1 cellular context compared by ENCODE assay signal in the genomic region with DNA sequence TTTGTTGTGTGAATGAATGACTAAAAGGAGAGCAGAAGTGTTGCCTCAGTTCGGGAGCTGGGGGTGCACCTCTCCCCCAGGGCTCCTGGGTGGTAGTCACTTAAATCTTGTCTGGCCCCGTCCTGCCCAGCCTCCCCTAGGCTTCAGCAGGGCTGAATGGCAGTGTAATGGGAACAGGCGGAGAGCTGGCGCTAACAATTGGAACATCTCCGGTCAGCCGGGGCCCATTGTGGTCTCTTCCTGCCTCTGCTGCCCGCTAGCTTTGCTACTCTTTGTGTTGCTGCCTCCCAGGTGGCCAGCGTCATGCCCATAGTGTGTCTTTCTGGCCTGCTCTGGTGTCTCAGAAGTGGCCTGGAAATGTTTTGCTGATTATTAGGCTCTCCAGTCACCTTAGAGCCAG.
TF ChIP-seq lines count a peak whose summit lies in the region.

No MANE protein-coding gene starts in this region.

TF ChIP-seq in GM12878, 131 proteins besides CTCF, POLR2A, EP300 and RAD21 (continued from another document):
- TF ChIP-seq, protein P1, sequence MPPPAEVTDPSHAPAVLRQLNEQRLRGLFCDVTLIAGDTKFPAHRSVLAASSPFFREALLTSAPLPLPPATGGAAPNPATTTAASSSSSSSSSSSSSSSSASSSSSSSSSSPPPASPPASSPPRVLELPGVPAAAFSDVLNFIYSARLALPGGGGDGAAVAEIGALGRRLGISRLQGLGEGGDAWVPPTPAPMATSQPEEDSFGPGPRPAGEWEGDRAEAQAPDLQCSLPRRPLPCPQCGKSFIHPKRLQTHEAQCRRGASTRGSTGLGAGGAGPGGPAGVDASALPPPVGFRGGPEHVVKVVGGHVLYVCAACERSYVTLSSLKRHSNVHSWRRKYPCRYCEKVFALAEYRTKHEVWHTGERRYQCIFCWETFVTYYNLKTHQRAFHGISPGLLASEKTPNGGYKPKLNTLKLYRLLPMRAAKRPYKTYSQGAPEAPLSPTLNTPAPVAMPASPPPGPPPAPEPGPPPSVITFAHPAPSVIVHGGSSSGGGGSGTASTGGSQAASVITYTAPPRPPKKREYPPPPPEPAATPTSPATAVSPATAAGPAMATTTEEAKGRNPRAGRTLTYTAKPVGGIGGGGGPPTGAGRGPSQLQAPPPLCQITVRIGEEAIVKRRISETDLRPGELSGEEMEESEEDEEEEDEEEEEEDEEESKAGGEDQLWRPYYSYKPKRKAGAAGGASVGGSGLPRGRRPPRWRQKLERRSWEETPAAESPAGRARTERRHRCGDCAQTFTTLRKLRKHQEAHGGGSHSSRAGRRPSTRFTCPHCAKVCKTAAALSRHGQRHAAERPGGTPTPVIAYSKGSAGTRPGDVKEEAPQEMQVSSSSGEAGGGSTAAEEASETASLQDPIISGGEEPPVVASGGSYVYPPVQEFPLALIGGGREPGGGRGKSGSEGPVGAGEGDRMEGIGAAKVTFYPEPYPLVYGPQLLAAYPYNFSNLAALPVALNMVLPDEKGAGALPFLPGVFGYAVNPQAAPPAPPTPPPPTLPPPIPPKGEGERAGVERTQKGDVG (CRISPR knock-in tag; IDR thresholded peaks at IDR 0.05), result no peak
- TF ChIP-seq IRF4 (IDR thresholded peaks at IDR 0.05; ENCODE audit: low read depth, low read length) (no peak), ESRRA (IDR thresholded peaks at IDR 0.05; ENCODE audit: low read length) (no peak), BACH1 (IDR thresholded peaks at IDR 0.05; ENCODE audit: borderline replicate concordance) (no peak), TCF3 (IDR thresholded peaks at IDR 0.05; ENCODE audit: borderline replicate concordance, insufficient read depth, low read depth, low read length) (no peak), SRF (IDR thresholded peaks at IDR 0.05; ENCODE audit: low read depth in 2 of 2, low read length in 2 of 2) (no peak), MXI1 (IDR thresholded peaks at IDR 0.05; ENCODE audit: low read depth, low read length) (no peak), YY1 (IDR thresholded peaks at IDR 0.05; ENCODE audit: low read depth, low read length) (no peak), PML (IDR thresholded peaks at IDR 0.05; ENCODE audit: low read length) (no peak), SMC3 (IDR thresholded peaks at IDR 0.05; ENCODE audit: borderline replicate concordance, low read length) (no peak), SMARCA5 (IDR thresholded peaks at IDR 0.05) (no peak), NFYA (IDR thresholded peaks at IDR 0.05; ENCODE audit: borderline replicate concordance, low read depth, low read length) (no peak)
- TF ChIP-seq, protein P2, sequence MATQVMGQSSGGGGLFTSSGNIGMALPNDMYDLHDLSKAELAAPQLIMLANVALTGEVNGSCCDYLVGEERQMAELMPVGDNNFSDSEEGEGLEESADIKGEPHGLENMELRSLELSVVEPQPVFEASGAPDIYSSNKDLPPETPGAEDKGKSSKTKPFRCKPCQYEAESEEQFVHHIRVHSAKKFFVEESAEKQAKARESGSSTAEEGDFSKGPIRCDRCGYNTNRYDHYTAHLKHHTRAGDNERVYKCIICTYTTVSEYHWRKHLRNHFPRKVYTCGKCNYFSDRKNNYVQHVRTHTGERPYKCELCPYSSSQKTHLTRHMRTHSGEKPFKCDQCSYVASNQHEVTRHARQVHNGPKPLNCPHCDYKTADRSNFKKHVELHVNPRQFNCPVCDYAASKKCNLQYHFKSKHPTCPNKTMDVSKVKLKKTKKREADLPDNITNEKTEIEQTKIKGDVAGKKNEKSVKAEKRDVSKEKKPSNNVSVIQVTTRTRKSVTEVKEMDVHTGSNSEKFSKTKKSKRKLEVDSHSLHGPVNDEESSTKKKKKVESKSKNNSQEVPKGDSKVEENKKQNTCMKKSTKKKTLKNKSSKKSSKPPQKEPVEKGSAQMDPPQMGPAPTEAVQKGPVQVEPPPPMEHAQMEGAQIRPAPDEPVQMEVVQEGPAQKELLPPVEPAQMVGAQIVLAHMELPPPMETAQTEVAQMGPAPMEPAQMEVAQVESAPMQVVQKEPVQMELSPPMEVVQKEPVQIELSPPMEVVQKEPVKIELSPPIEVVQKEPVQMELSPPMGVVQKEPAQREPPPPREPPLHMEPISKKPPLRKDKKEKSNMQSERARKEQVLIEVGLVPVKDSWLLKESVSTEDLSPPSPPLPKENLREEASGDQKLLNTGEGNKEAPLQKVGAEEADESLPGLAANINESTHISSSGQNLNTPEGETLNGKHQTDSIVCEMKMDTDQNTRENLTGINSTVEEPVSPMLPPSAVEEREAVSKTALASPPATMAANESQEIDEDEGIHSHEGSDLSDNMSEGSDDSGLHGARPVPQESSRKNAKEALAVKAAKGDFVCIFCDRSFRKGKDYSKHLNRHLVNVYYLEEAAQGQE (IDR thresholded peaks at IDR 0.05; ENCODE audit: low read depth, low read length), result no peak
- TF ChIP-seq, protein P3, sequence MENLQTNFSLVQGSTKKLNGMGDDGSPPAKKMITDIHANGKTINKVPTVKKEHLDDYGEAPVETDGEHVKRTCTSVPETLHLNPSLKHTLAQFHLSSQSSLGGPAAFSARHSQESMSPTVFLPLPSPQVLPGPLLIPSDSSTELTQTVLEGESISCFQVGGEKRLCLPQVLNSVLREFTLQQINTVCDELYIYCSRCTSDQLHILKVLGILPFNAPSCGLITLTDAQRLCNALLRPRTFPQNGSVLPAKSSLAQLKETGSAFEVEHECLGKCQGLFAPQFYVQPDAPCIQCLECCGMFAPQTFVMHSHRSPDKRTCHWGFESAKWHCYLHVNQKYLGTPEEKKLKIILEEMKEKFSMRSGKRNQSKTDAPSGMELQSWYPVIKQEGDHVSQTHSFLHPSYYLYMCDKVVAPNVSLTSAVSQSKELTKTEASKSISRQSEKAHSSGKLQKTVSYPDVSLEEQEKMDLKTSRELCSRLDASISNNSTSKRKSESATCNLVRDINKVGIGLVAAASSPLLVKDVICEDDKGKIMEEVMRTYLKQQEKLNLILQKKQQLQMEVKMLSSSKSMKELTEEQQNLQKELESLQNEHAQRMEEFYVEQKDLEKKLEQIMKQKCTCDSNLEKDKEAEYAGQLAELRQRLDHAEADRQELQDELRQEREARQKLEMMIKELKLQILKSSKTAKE (IDR thresholded peaks at IDR 0.05; ENCODE audit: low read depth, poor library complexity, severe bottlenecking), result no peak
- TF ChIP-seq, protein P4, sequence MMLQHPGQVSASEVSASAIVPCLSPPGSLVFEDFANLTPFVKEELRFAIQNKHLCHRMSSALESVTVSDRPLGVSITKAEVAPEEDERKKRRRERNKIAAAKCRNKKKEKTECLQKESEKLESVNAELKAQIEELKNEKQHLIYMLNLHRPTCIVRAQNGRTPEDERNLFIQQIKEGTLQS (IDR thresholded peaks at IDR 0.05; ENCODE audit: borderline replicate concordance, extremely low read depth, low read depth, low read length), result no peak
- TF ChIP-seq, protein P5, sequence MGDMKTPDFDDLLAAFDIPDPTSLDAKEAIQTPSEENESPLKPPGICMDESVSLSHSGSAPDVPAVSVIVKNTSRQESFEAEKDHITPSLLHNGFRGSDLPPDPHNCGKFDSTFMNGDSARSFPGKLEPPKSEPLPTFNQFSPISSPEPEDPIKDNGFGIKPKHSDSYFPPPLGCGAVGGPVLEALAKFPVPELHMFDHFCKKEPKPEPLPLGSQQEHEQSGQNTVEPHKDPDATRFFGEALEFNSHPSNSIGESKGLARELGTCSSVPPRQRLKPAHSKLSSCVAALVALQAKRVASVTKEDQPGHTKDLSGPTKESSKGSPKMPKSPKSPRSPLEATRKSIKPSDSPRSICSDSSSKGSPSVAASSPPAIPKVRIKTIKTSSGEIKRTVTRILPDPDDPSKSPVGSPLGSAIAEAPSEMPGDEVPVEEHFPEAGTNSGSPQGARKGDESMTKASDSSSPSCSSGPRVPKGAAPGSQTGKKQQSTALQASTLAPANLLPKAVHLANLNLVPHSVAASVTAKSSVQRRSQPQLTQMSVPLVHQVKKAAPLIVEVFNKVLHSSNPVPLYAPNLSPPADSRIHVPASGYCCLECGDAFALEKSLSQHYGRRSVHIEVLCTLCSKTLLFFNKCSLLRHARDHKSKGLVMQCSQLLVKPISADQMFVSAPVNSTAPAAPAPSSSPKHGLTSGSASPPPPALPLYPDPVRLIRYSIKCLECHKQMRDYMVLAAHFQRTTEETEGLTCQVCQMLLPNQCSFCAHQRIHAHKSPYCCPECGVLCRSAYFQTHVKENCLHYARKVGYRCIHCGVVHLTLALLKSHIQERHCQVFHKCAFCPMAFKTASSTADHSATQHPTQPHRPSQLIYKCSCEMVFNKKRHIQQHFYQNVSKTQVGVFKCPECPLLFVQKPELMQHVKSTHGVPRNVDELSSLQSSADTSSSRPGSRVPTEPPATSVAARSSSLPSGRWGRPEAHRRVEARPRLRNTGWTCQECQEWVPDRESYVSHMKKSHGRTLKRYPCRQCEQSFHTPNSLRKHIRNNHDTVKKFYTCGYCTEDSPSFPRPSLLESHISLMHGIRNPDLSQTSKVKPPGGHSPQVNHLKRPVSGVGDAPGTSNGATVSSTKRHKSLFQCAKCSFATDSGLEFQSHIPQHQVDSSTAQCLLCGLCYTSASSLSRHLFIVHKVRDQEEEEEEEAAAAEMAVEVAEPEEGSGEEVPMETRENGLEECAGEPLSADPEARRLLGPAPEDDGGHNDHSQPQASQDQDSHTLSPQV (IDR thresholded peaks at IDR 0.05), result no peak
- TF ChIP-seq, protein P6, sequence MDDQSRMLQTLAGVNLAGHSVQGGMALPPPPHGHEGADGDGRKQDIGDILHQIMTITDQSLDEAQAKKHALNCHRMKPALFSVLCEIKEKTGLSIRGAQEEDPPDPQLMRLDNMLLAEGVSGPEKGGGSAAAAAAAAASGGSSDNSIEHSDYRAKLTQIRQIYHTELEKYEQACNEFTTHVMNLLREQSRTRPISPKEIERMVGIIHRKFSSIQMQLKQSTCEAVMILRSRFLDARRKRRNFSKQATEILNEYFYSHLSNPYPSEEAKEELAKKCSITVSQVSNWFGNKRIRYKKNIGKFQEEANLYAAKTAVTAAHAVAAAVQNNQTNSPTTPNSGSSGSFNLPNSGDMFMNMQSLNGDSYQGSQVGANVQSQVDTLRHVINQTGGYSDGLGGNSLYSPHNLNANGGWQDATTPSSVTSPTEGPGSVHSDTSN (IDR thresholded peaks at IDR 0.05; ENCODE audit: insufficient replicate concordance, low read depth, low read length), result no peak
- TF ChIP-seq, protein P7, sequence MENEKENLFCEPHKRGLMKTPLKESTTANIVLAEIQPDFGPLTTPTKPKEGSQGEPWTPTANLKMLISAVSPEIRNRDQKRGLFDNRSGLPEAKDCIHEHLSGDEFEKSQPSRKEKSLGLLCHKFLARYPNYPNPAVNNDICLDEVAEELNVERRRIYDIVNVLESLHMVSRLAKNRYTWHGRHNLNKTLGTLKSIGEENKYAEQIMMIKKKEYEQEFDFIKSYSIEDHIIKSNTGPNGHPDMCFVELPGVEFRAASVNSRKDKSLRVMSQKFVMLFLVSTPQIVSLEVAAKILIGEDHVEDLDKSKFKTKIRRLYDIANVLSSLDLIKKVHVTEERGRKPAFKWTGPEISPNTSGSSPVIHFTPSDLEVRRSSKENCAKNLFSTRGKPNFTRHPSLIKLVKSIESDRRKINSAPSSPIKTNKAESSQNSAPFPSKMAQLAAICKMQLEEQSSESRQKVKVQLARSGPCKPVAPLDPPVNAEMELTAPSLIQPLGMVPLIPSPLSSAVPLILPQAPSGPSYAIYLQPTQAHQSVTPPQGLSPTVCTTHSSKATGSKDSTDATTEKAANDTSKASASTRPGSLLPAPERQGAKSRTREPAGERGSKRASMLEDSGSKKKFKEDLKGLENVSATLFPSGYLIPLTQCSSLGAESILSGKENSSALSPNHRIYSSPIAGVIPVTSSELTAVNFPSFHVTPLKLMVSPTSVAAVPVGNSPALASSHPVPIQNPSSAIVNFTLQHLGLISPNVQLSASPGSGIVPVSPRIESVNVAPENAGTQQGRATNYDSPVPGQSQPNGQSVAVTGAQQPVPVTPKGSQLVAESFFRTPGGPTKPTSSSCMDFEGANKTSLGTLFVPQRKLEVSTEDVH (IDR thresholded peaks at IDR 0.05; ENCODE audit: low read depth, partially characterized antibody), result no peak
